In genomic region chr13:26062853-26063444, GRCh38 we compare ENCODE assay signal across 8 cellular contexts. TPM values are rescaled to one million over a fixed set of nuclear protein-coding genes. Genes with fewer than 3 reads are reported as not detected.
DNase-seq lines count a peak whose midpoint lies in the region; ATAC-seq, FAIRE-seq and TF ChIP-seq lines count a peak whose summit lies in the region.

No MANE protein-coding gene starts in this region.

- H3K27me3 ChIP-seq in Loucy (ENCODE audit: insufficient read depth, low read length, poor library complexity, severe bottlenecking) (no peaks in the 10 kb centered on the region), HepG2 (ENCODE audit: control insufficient read depth in 1 of 2, insufficient read depth in 2 of 2, low read length in 2 of 2) (peaks cover 1 to 17% of the 10 kb centered on the region in 2 experiments; a peak in 2 of 5 replicates)

- in situ Hi-C loops in HepG2 (cut with HindIII; ENCODE audit: extremely low pct_ligation_motif_present, low pct_unique_long_range_greater_than_20kb): loop anchor here (5.0 kb wide), 1 partner anchor 491 kb away; no protein-coding TSS in a partner anchor

- no peak overlapping the region for H3K4me3 ChIP-seq in Loucy (ENCODE audit: low read length, poor library complexity, severe bottlenecking)
- H3K4me3 ChIP-seq in HepG2 (replicated peaks in 1 of 3; ENCODE audit: insufficient read depth in 1 of 3, low read depth in 2 of 3, low read length in 3 of 3): no peak overlapping the region

- H4K20me1 ChIP-seq in Loucy (ENCODE audit: insufficient read depth, low read length, poor library complexity, severe bottlenecking): no peaks in the 10 kb centered on the region
- H4K20me1 ChIP-seq in HepG2 (ENCODE audit: insufficient read depth, low read length): no peaks in the 10 kb centered on the region

- intact Hi-C loops in HepG2 (cut with micrococcal nuclease; ENCODE audit: unreplicated experiment): loop anchor here (1.0 kb wide), 1 partner anchor 489 kb away; no protein-coding TSS in a partner anchor

- no peaks in the 10 kb centered on the region for H3K9me2 ChIP-seq in Loucy (replicated peaks; ENCODE audit: low read depth, low read length)

- ATAC-seq in HepG2 (peak; percentile 76), HG02938 (IDR thresholded peaks at IDR 0.05; ENCODE audit: unreplicated experiment) (no peak), GM18868 (IDR thresholded peaks at IDR 0.05; ENCODE audit: unreplicated experiment) (no peak)

- peaks cover 19% of the 10 kb centered on the region for H3K4me1 ChIP-seq in Loucy (ENCODE audit: insufficient read depth, low read length, poor library complexity, severe bottlenecking)
- no peaks in the 10 kb centered on the region for H3K4me1 ChIP-seq in HepG2 (ENCODE audit: insufficient read depth, low read length)

- peaks cover 36% of the 10 kb centered on the region for H3K4me1 Mint-ChIP-seq in chondrocyte (ENCODE audit: low read depth)

- 12% methylated on average over 5 of the region's 5 CpGs for whole genome bisulfite sequencing in HepG2 (ENCODE audit: low lambda C conversion rate)

- H3K27ac Mint-ChIP-seq in chondrocyte (ENCODE audit: unreplicated experiment): peak overlapping the region; percentile 68

- H3K79me2 ChIP-seq in Loucy (ENCODE audit: insufficient read depth, low read length) (no peaks in the 10 kb centered on the region), HepG2 (ENCODE audit: insufficient read depth, low read length) (no peaks in the 10 kb centered on the region)

- no peak for TF ChIP-seq EP300 in HepG2 (IDR thresholded peaks at IDR 0.05; ENCODE audit: low read depth in 2 of 2, low read length in 2 of 2)
- no peak for TF ChIP-seq EP300 in HepG2 (CRISPR knock-in tag; IDR thresholded peaks at IDR 0.05; ENCODE audit: borderline replicate concordance)

- POLR2A ChIA-PET in HepG2 (lab: Yijun Ruan, JAX): no interaction called here

- 0 out of 2 replicates have a peak, but pooled peaks have one; percentile 13 for TF ChIP-seq RAD21 in HepG2 (CRISPR knock-in tag; IDR thresholded peaks at IDR 0.05)

- H2AFZ ChIP-seq in Loucy (ENCODE audit: low read length) (no peak overlapping the region; the same call in 1 of the 2 replicates), HepG2 (ENCODE audit: low read length) (no peak overlapping the region)

- H3K4me2 ChIP-seq in Loucy (ENCODE audit: low read depth, low read length, poor library complexity, severe bottlenecking) (no peak overlapping the region), HepG2 (ENCODE audit: low read depth, low read length) (no peak overlapping the region)

- peak; percentile 12 for DNase-seq in NCI-H2029 (lab: John Stamatoyannopoulos, UW)
- DNase-seq in NCI-H2029 treated with DMSO at 0.1 percent for 48 hours (lab: John Stamatoyannopoulos, UW): no peak
- DNase-seq in SK-N-DZ (ENCODE audit: low spot score): peak; percentile 63
- DNase-seq in chondrocyte (ENCODE audit: low spot score): no peak
- DNase-seq in HepG2 (ENCODE audit: low spot score): peak; percentile 59

- no peak for TF ChIP-seq POLR2A in HepG2 (IDR thresholded peaks at IDR 0.05; ENCODE audit: insufficient read depth in 1 of 2, low read depth in 2 of 2, low read length in 2 of 2)

- no peaks in the 10 kb centered on the region for H3K27me3 Mint-ChIP-seq in chondrocyte (ENCODE audit: low read depth)

- CTCF ChIA-PET in HepG2 (lab: Yijun Ruan, JAX; ENCODE audit: low intra/inter-chr PET ratio, low total read pairs): interaction anchor here (1.8 kb wide), 1 partner anchor 488 kb away, joined by 13 read pairs; no protein-coding TSS in a partner anchor

- no peaks in the 10 kb centered on the region for H3F3A ChIP-seq in Loucy (ENCODE audit: low read depth)

- no peaks in the 10 kb centered on the region for H3K9me3 ChIP-seq in Loucy (ENCODE audit: insufficient read depth, low read depth, low read length)
- no peaks in the 10 kb centered on the region for H3K9me3 ChIP-seq in HepG2 (ENCODE audit: low read length)

- no peaks in the 10 kb centered on the region for H3K36me3 Mint-ChIP-seq in chondrocyte (ENCODE audit: low read depth)

- H3K9me3 Mint-ChIP-seq in chondrocyte (ENCODE audit: low read depth): no peaks in the 10 kb centered on the region

- H3K27ac ChIP-seq in HepG2 (ENCODE audit: extremely low read length, insufficient read depth, low read length): no peak overlapping the region

- TF ChIP-seq CTCF in Loucy (conservative IDR thresholded peaks at IDR 0.05; ENCODE audit: low read length): peak; percentile 95
- peak; percentile 93 for TF ChIP-seq CTCF in chondrocyte (IDR thresholded peaks at IDR 0.05)
- TF ChIP-seq CTCF in HepG2 (CRISPR knock-in tag; IDR thresholded peaks at IDR 0.05): peak; percentile 63

- H3K36me3 ChIP-seq in Loucy (ENCODE audit: insufficient read depth, low read length): no peaks in the 10 kb centered on the region
- no peaks in the 10 kb centered on the region for H3K36me3 ChIP-seq in HepG2 (replicated peaks in 1 of 2; ENCODE audit: control insufficient read depth in 1 of 2, insufficient read depth in 2 of 2, low read length in 2 of 2)

- peak; percentile 66 for FAIRE-seq in HepG2 (lab: Jason Lieb, UNC)

- BruUV-seq in HepG2 (replicated peaks; lab: Mats Ljungman, UMichigan): no TSS peak

- no peak overlapping the region for H3K4me3 Mint-ChIP-seq in chondrocyte (ENCODE audit: unreplicated experiment)

- H3K9ac ChIP-seq in Loucy (ENCODE audit: low read depth, low read length, poor library complexity, severe bottlenecking) (no peak overlapping the region), HepG2 (ENCODE audit: insufficient read depth, low read depth, low read length) (no peak overlapping the region)

TF ChIP-seq in HepG2, 621 proteins besides CTCF, POLR2A, EP300 and RAD21:
- TF ChIP-seq KLF16 (CRISPR knock-in tag; IDR thresholded peaks at IDR 0.05) (no peak), ZFP36L2 (CRISPR knock-in tag; IDR thresholded peaks at IDR 0.05) (no peak), TEF (CRISPR knock-in tag; IDR thresholded peaks at IDR 0.05) (peak; percentile 85), STAG1 (CRISPR knock-in tag; IDR thresholded peaks at IDR 0.05) (peak; percentile 62), SMC3 (IDR thresholded peaks at IDR 0.05; ENCODE audit: low read length) (peak; percentile 72)

RNA-seq across cellular contexts. Expression of gene SHISA2, which starts 11.1 kb away (rescaled TPM):
- 6.9 and 11.4 TPM in 2 replicates for polyA plus RNA-seq in SK-N-DZ (2014; cell fraction: cytosol; rRNA removed)
- 4.1 and 6.1 TPM in 2 replicates for polyA plus RNA-seq in SK-N-DZ (2014; cell fraction: nucleus; rRNA removed)
- total RNA-seq in chondrocyte (59.5 to 115 TPM (median 113 TPM) in 3 replicates), HepG2 (2016; rRNA removed; fragmentation: Illumina TruSeq; extraction: Trizol) (not detected in 2 replicates)
- not detected in 2 replicates for total RNA-seq in HepG2 (2016; cell fraction: cytosol; rRNA removed; fragmentation: Illumina TruSeq; extraction: Trizol; ENCODE audit: low read depth)
- total RNA-seq in HepG2 (2016; cell fraction: insoluble cytoplasmic fraction; rRNA removed; fragmentation: Illumina TruSeq; extraction: Trizol): not detected in 2 replicates
- not detected in 2 replicates for total RNA-seq in HepG2 (2016; cell fraction: membrane; rRNA removed; fragmentation: Illumina TruSeq; extraction: Trizol)
- not detected in 2 replicates for total RNA-seq in HepG2 (2016; cell fraction: nucleus; rRNA removed; fragmentation: Illumina TruSeq; extraction: Trizol)
- polyA plus RNA-seq in HepG2 (2011; rRNA removed): not detected in 2 replicates
- not detected in 2 replicates for polyA plus RNA-seq in HepG2 (2011; cell fraction: cytosol; rRNA removed)
- polyA plus RNA-seq in HepG2 (2011; cell fraction: nucleus; rRNA removed): not detected in 2 replicates
- not detected in 2 replicates for polyA plus RNA-seq in HepG2 (2012)
- not detected in 2 replicates for polyA plus RNA-seq in HepG2 (2016; cell fraction: cytosol; fragmentation: Illumina TruSeq; extraction: Trizol; ENCODE audit: low read depth)
- not detected in 2 replicates for polyA plus RNA-seq in HepG2 (2016; cell fraction: insoluble cytoplasmic fraction; fragmentation: Illumina TruSeq; extraction: Trizol; ENCODE audit: low read depth)
- not detected in 2 replicates for polyA plus RNA-seq in HepG2 (2016; cell fraction: membrane; fragmentation: Illumina TruSeq; extraction: Trizol; ENCODE audit: low read depth)
- polyA plus RNA-seq in HepG2 (2016; cell fraction: nucleus; fragmentation: Illumina TruSeq; extraction: Trizol; ENCODE audit: insufficient read depth, low read depth): not detected in 2 replicates
- not detected in 2 replicates for polyA minus RNA-seq in HepG2 (2011; rRNA and poly(A)+ RNA removed; ENCODE audit: low replicate concordance)
- not detected in 2 replicates for polyA minus RNA-seq in HepG2 (2011; cell fraction: cytosol; rRNA and poly(A)+ RNA removed)
- not detected in 2 replicates for polyA minus RNA-seq in HepG2 (2011; cell fraction: nucleus; rRNA and poly(A)+ RNA removed)

Comparison
In these comparisons a context has a peak if more than half of its experiments do, and no peak if none do; other contexts are left out.
1. DNase-seq: peak in NCI-H2029 (single experiment), SK-N-DZ (single experiment) and HepG2 (single experiment); none in NCI-H2029 treated with DMSO at 0.1 percent for 48 hours (single experiment) and chondrocyte (single experiment).
2. RNA of gene SHISA2, which starts 11.1 kb away (total RNA-seq): 59.5 to 115 TPM in chondrocyte; not detected in HepG2; every median in the first group is over 10 times any median in the second.
3. Peak in every context shown above with its lines, with median percentiles within 50 percentile points of each other: CTCF ChIP-seq.